In the genomic region with DNA sequence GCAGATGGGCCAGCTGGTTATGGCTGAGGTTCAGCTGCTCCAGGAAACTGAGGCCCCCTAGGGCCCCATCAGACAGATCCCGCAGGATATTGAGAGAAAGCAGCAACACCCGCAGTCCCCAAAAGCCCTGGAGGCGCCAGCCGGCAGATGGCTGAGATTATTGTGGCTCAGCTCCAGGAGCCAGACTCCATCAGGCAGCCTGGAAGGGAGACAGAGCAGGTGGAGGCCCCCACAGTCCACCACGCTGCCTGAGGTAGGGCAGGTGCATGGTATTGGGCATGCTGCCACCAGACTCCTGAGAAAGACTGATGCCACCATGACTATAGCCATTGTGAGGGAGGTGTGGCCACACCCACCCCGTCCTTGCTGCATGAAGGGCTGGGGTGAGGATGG, we compare ENCODE assay signal across 19 cellular contexts. TPM values are rescaled to one million over a fixed set of nuclear protein-coding genes. Genes with fewer than 3 reads are reported as not detected.
A peak's percentile ranks its signal among the peaks of the same experiment; 100 is the strongest.
DNase-seq lines count a peak whose midpoint lies in the region; ATAC-seq and TF ChIP-seq lines count a peak whose summit lies in the region.
"Had no signal": no experiment of that assay in that cellular context is flagged by ENCODE, and none has a peak within 500 bp of the region (broad histone marks: within the 10 kb centered on the region; RNA-seq: fewer than 3 reads in every experiment).

No MANE protein-coding gene starts in this region.

- no TSS peak for BruUV-seq in Calu3 (replicated peaks; lab: Mats Ljungman, UMichigan)

- no peaks in the 10 kb centered on the region for H3K9me3 Mint-ChIP-seq in Calu3 (ENCODE audit: low read depth, unreplicated experiment)
- H3K9me3 Mint-ChIP-seq: HFFc6 had no signal

- H3K4me3 ChIP-seq in effector memory CD4-positive, alpha-beta T cell (ENCODE audit: insufficient read depth, low read depth, low read length, poor library complexity, severe bottlenecking): no peak overlapping the region
- H3K4me3 ChIP-seq: ascending aorta, heart right ventricle, ovary, skin epidermis, uterus had no signal

- H3K36me3 Mint-ChIP-seq in Calu3 (ENCODE audit: insufficient read depth, unreplicated experiment): peaks cover 49% of the 10 kb centered on the region

- CTCF ChIA-PET in Calu3 (lab: Charles Lee): no interaction called here

- H3K27me3 Mint-ChIP-seq in Calu3 (ENCODE audit: unreplicated experiment): no peaks in the 10 kb centered on the region

- no peaks in the 10 kb centered on the region for H3K27me3 ChIP-seq in effector memory CD4-positive, alpha-beta T cell (replicated peaks; ENCODE audit: control insufficient read depth, insufficient read depth, low read length, poor library complexity, severe bottlenecking)
- H3K27me3 ChIP-seq: ascending aorta, heart right ventricle, ovary, uterus had no signal

- no peak overlapping the region for H3K27ac ChIP-seq in effector memory CD4-positive, alpha-beta T cell (ENCODE audit: insufficient read depth, low read length, poor library complexity, severe bottlenecking)
- H3K27ac ChIP-seq: ascending aorta, heart right ventricle, ovary, skin epidermis, uterus had no signal

- peak; percentile 80 for DNase-seq in DMS153 (lab: John Stamatoyannopoulos, UW)
- DNase-seq in NCI-H1694 treated with DMSO at 0.1 percent for 48 hours (lab: John Stamatoyannopoulos, UW): peak; percentile 94
- DNase-seq in NCI-H82 treated with DMSO at 0.1 percent for 48 hours (lab: John Stamatoyannopoulos, UW; ENCODE audit: unreplicated experiment): peak; percentile 79
- DNase-seq in left colon: no peak
- DNase-seq in mucosa of gallbladder (ENCODE audit: low spot score): no peak
- DNase-seq in Calu3: no peak
- DNase-seq in effector memory CD4-positive, alpha-beta T cell: no peak
- DNase-seq in NK-92 treated with Interleukin-12 subunit alpha and Interleukin-12 subunit beta, amount 100 ng/mL, for 24 hours (lab: John Stamatoyannopoulos, UW): no peak
- DNase-seq: activated CD4-positive, CD25-positive, alpha-beta regulatory T cell; activated gamma-delta T cell treated with Interleukin-2 at 50 U/mL for 16 hours; EL; heart right ventricle; HFFc6; NCI-H510A treated with DMSO at 0.1 percent for 48 hours; ovary; stimulated activated naive CD4-positive, alpha-beta T cell treated with Interleukin-2 at 50 U/mL for 16 hours; uterus had no signal

- H3K36me3 ChIP-seq in effector memory CD4-positive, alpha-beta T cell (ENCODE audit: control insufficient read depth, insufficient read depth, low read length): no peaks in the 10 kb centered on the region
- H3K36me3 ChIP-seq: ascending aorta, ovary, uterus had no signal

- peak; percentile 53 for ATAC-seq in left colon

- no peak overlapping the region for H3K27ac Mint-ChIP-seq in Calu3 (ENCODE audit: unreplicated experiment)
- H3K27ac Mint-ChIP-seq: HFFc6 had no signal

- intact Hi-C loops in left colon (cut with DNase I, micrococcal nuclease): no loop called here
- intact Hi-C loops in Calu3 (cut with micrococcal nuclease; ENCODE audit: unreplicated experiment): no loop called here

- no peaks in the 10 kb centered on the region for H3K4me1 Mint-ChIP-seq in Calu3 (ENCODE audit: low read depth, unreplicated experiment)

- H3K9me3 ChIP-seq in effector memory CD4-positive, alpha-beta T cell (ENCODE audit: control insufficient read depth, low read length): no peaks in the 10 kb centered on the region
- H3K9me3 ChIP-seq: ascending aorta, heart right ventricle, ovary, uterus had no signal

- H3K4me1 ChIP-seq in effector memory CD4-positive, alpha-beta T cell (ENCODE audit: control insufficient read depth, insufficient read depth, low read length, poor library complexity, severe bottlenecking): no peaks in the 10 kb centered on the region
- H3K4me1 ChIP-seq: ascending aorta, heart right ventricle, uterus had no signal

- no peak overlapping the region for H3K4me3 Mint-ChIP-seq in Calu3 (ENCODE audit: low read depth, unreplicated experiment)
- H3K4me3 Mint-ChIP-seq: HFFc6 had no signal

- TF ChIP-seq CTCF in Calu3 (IDR thresholded peaks at IDR 0.05; ENCODE audit: unreplicated experiment): no peak

RNA-seq across cellular contexts. Expression of gene TMEM101, which starts 9.5 kb away (rescaled TPM):
- total RNA-seq in left colon (10 to 100 TPM; 25.9 to 30.4 TPM), mucosa of gallbladder (33.4 TPM), Calu3 (2022) (41.8 and 43.8 TPM in 2 replicates)

RNA-seq across cellular contexts. Expression of gene NAGS, which starts 19.8 kb away (rescaled TPM):
- total RNA-seq in left colon (10 to 100 TPM in 1 of 2 donors, 1 to 10 TPM in 1; 9.2 to 13.8 TPM), mucosa of gallbladder (3.6 TPM), Calu3 (2022) (1.3 and 1.6 TPM in 2 replicates)

RNA-seq across cellular contexts. Expression of gene LSM12, which starts 42.2 kb away (rescaled TPM):
- total RNA-seq in left colon: 10 to 100 TPM; 43.4 to 59.7 TPM
- total RNA-seq in mucosa of gallbladder: 47.3 TPM
- 79.5 and 90.6 TPM in 2 replicates for total RNA-seq in Calu3 (2022)

RNA-seq across cellular contexts. Expression of gene G6PC3, which starts 46.3 kb away (rescaled TPM):
- 10 to 100 TPM; 31.2 to 38.2 TPM for total RNA-seq in left colon
- total RNA-seq in mucosa of gallbladder: 62.3 TPM
- total RNA-seq in Calu3 (2022): 99.6 and 103 TPM in 2 replicates

Comparison
In these comparisons a context has a peak if more than half of its experiments do, and no peak if none do; other contexts are left out.
1. DNase-seq: peak in DMS153 (single experiment), NCI-H1694 treated with DMSO at 0.1 percent for 48 hours (single experiment) and NCI-H82 treated with DMSO at 0.1 percent for 48 hours (single experiment); none in left colon (0 of 2), mucosa of gallbladder (single experiment), Calu3 (single experiment), effector memory CD4-positive, alpha-beta T cell (0 of 3) and NK-92 treated with Interleukin-12 subunit alpha and Interleukin-12 subunit beta, amount 100 ng/mL, for 24 hours (single experiment).